Comparison of ENCODE assay signal across 1 cellular context in the genomic region with DNA sequence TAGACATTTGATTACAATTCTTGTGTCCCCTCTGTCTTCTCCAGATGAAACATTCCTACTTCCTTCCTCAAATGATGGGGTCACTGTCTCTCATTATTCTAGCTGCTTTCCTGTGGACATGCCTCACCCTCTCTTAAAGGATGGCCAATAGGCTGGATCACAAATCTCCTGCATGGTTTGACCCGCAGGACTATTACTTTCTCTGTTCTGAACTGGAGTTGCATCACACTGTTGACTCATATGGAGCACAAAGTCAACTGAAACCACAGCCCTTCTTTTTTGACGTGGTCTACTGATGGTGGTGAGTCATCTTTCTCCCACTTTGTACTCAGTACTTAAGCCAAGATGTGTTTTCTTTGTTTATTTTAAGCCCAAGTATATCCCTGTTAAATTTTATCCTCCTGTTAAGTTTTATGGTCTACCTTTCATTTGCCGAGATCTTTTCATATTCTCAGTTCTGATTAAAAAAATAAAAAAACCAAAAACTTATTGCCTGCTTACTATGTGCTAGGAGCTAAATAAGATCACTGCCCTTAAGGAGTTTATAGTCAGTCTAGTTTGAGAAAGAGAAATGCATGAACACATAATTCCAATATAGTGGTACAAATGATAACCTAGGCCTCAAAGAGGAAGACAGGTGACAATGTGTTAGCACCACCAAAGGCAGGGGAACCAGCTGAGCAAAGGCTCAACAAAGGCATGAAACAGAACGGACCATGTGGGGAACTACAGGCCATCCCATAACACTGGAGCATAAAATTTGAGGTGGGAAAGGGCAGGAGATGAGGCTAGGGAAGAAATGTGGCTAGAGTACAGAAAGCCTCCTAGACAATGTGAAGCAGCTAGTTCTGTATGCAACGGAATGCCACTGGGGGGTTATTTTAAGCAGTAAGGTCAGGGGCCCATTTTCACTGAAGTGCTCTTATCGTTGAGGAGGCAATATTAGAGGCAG.
TF ChIP-seq lines count a peak whose summit lies in the region.

No MANE protein-coding gene starts in this region.

TF ChIP-seq in K562, 482 proteins besides CTCF, POLR2A, EP300 and RAD21 (continued from another document and continues in another):
- no peak for TF ChIP-seq TCF7 (IDR thresholded peaks at IDR 0.05; ENCODE audit: borderline replicate concordance)
- peak; percentile 44 for TF ChIP-seq ZBTB17 (CRISPR knock-in tag; IDR thresholded peaks at IDR 0.05)
- TF ChIP-seq RBM25 (IDR thresholded peaks at IDR 0.05; ENCODE audit: low read depth, low read length, severe bottlenecking): no peak
- TF ChIP-seq CXXC5 (CRISPR knock-in tag; IDR thresholded peaks at IDR 0.05): peak; percentile 82
- no peak for TF ChIP-seq CGGBP1 (CRISPR knock-in tag; IDR thresholded peaks at IDR 0.05)
- peak; percentile 43; the same call in 1 of the 2 replicates for TF ChIP-seq TCFL5 (CRISPR knock-in tag; conservative IDR thresholded peaks at IDR 0.05)
- TF ChIP-seq ETS2 (tag; IDR thresholded peaks at IDR 0.05; ENCODE audit: borderline replicate concordance, poor library complexity, severe bottlenecking): no peak
- TF ChIP-seq, protein P1, sequence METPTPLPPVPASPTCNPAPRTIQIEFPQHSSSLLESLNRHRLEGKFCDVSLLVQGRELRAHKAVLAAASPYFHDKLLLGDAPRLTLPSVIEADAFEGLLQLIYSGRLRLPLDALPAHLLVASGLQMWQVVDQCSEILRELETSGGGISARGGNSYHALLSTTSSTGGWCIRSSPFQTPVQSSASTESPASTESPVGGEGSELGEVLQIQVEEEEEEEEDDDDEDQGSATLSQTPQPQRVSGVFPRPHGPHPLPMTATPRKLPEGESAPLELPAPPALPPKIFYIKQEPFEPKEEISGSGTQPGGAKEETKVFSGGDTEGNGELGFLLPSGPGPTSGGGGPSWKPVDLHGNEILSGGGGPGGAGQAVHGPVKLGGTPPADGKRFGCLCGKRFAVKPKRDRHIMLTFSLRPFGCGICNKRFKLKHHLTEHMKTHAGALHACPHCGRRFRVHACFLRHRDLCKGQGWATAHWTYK (CRISPR knock-in tag; IDR thresholded peaks at IDR 0.05): peak; percentile 52
- no peak for TF ChIP-seq KHSRP (IDR thresholded peaks at IDR 0.05)
- TF ChIP-seq, protein P2, sequence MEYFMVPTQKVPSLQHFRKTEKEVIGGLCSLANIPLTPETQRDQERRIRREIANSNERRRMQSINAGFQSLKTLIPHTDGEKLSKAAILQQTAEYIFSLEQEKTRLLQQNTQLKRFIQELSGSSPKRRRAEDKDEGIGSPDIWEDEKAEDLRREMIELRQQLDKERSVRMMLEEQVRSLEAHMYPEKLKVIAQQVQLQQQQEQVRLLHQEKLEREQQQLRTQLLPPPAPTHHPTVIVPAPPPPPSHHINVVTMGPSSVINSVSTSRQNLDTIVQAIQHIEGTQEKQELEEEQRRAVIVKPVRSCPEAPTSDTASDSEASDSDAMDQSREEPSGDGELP (CRISPR knock-in tag; IDR thresholded peaks at IDR 0.05; ENCODE audit: borderline replicate concordance): no peak; the same call in 1 of the 2 replicates
- peak; percentile 60 for TF ChIP-seq PYGO2 (tag; IDR thresholded peaks at IDR 0.05)
- no peak for TF ChIP-seq SMARCB1 (IDR thresholded peaks at IDR 0.05; ENCODE audit: insufficient read length, low read depth)
- peak in 1 of 2 experiments; percentile 90; a peak in 3 of 4 replicates for TF ChIP-seq ARNT (IDR thresholded peaks at IDR 0.05)
- no peak for TF ChIP-seq ARID4B (CRISPR knock-in tag; IDR thresholded peaks at IDR 0.05)
- no peak for TF ChIP-seq CHD2 (IDR thresholded peaks at IDR 0.05; ENCODE audit: low read depth, low read length)
- TF ChIP-seq JUN (IDR thresholded peaks at IDR 0.05; ENCODE audit: borderline replicate concordance, low read depth, low read length): peak; percentile 100
- TF ChIP-seq JUN (CRISPR knock-in tag; IDR thresholded peaks at IDR 0.05; ENCODE audit: borderline replicate concordance): peak; percentile 95
- peak in 1 of 2 experiments; percentile 85; a peak in 2 of 3 replicates for TF ChIP-seq CBX3 (IDR thresholded peaks at IDR 0.05; ENCODE audit: borderline replicate concordance in 1 of 2, low read length in 2 of 2)
- TF ChIP-seq ZSCAN29 (IDR thresholded peaks at IDR 0.05): no peak
- TF ChIP-seq OTX1 (CRISPR knock-in tag; IDR thresholded peaks at IDR 0.05): no peak
- TF ChIP-seq, protein P3, sequence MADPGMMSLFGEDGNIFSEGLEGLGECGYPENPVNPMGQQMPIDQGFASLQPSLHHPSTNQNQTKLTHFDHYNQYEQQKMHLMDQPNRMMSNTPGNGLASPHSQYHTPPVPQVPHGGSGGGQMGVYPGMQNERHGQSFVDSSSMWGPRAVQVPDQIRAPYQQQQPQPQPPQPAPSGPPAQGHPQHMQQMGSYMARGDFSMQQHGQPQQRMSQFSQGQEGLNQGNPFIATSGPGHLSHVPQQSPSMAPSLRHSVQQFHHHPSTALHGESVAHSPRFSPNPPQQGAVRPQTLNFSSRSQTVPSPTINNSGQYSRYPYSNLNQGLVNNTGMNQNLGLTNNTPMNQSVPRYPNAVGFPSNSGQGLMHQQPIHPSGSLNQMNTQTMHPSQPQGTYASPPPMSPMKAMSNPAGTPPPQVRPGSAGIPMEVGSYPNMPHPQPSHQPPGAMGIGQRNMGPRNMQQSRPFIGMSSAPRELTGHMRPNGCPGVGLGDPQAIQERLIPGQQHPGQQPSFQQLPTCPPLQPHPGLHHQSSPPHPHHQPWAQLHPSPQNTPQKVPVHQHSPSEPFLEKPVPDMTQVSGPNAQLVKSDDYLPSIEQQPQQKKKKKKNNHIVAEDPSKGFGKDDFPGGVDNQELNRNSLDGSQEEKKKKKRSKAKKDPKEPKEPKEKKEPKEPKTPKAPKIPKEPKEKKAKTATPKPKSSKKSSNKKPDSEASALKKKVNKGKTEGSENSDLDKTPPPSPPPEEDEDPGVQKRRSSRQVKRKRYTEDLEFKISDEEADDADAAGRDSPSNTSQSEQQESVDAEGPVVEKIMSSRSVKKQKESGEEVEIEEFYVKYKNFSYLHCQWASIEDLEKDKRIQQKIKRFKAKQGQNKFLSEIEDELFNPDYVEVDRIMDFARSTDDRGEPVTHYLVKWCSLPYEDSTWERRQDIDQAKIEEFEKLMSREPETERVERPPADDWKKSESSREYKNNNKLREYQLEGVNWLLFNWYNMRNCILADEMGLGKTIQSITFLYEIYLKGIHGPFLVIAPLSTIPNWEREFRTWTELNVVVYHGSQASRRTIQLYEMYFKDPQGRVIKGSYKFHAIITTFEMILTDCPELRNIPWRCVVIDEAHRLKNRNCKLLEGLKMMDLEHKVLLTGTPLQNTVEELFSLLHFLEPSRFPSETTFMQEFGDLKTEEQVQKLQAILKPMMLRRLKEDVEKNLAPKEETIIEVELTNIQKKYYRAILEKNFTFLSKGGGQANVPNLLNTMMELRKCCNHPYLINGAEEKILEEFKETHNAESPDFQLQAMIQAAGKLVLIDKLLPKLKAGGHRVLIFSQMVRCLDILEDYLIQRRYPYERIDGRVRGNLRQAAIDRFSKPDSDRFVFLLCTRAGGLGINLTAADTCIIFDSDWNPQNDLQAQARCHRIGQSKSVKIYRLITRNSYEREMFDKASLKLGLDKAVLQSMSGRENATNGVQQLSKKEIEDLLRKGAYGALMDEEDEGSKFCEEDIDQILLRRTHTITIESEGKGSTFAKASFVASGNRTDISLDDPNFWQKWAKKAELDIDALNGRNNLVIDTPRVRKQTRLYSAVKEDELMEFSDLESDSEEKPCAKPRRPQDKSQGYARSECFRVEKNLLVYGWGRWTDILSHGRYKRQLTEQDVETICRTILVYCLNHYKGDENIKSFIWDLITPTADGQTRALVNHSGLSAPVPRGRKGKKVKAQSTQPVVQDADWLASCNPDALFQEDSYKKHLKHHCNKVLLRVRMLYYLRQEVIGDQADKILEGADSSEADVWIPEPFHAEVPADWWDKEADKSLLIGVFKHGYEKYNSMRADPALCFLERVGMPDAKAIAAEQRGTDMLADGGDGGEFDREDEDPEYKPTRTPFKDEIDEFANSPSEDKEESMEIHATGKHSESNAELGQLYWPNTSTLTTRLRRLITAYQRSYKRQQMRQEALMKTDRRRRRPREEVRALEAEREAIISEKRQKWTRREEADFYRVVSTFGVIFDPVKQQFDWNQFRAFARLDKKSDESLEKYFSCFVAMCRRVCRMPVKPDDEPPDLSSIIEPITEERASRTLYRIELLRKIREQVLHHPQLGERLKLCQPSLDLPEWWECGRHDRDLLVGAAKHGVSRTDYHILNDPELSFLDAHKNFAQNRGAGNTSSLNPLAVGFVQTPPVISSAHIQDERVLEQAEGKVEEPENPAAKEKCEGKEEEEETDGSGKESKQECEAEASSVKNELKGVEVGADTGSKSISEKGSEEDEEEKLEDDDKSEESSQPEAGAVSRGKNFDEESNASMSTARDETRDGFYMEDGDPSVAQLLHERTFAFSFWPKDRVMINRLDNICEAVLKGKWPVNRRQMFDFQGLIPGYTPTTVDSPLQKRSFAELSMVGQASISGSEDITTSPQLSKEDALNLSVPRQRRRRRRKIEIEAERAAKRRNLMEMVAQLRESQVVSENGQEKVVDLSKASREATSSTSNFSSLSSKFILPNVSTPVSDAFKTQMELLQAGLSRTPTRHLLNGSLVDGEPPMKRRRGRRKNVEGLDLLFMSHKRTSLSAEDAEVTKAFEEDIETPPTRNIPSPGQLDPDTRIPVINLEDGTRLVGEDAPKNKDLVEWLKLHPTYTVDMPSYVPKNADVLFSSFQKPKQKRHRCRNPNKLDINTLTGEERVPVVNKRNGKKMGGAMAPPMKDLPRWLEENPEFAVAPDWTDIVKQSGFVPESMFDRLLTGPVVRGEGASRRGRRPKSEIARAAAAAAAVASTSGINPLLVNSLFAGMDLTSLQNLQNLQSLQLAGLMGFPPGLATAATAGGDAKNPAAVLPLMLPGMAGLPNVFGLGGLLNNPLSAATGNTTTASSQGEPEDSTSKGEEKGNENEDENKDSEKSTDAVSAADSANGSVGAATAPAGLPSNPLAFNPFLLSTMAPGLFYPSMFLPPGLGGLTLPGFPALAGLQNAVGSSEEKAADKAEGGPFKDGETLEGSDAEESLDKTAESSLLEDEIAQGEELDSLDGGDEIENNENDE (IDR thresholded peaks at IDR 0.05; ENCODE audit: low read depth, low read length): no peak
- TF ChIP-seq, protein P4, sequence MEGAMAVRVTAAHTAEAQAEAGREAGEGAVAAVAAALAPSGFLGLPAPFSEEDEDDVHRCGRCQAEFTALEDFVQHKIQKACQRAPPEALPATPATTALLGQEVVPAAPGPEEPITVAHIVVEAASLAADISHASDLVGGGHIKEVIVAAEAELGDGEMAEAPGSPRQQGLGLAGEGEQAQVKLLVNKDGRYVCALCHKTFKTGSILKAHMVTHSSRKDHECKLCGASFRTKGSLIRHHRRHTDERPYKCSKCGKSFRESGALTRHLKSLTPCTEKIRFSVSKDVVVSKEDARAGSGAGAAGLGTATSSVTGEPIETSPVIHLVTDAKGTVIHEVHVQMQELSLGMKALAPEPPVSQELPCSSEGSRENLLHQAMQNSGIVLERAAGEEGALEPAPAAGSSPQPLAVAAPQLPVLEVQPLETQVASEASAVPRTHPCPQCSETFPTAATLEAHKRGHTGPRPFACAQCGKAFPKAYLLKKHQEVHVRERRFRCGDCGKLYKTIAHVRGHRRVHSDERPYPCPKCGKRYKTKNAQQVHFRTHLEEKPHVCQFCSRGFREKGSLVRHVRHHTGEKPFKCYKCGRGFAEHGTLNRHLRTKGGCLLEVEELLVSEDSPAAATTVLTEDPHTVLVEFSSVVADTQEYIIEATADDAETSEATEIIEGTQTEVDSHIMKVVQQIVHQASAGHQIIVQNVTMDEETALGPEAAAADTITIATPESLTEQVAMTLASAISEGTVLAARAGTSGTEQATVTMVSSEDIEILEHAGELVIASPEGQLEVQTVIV (CRISPR knock-in tag; IDR thresholded peaks at IDR 0.05; ENCODE audit: borderline replicate concordance): no peak
- peak; percentile 80; the same call in 1 of the 2 replicates for TF ChIP-seq DDX20 (tag; IDR thresholded peaks at IDR 0.05; ENCODE audit: low read depth)
- TF ChIP-seq ZNF124 (CRISPR knock-in tag; IDR thresholded peaks at IDR 0.05): no peak
- no peak for TF ChIP-seq MED1 (CRISPR knock-in tag; IDR thresholded peaks at IDR 0.05; ENCODE audit: borderline replicate concordance)
- TF ChIP-seq RAD51 (IDR thresholded peaks at IDR 0.05; ENCODE audit: borderline replicate concordance, low read depth): no peak
- no peak for TF ChIP-seq RBM17 (IDR thresholded peaks at IDR 0.05; ENCODE audit: borderline replicate concordance, low read depth, low read length)
- no peak for TF ChIP-seq ZNF764 (CRISPR knock-in tag; IDR thresholded peaks at IDR 0.05; ENCODE audit: low read depth)
- TF ChIP-seq BRF2 (IDR thresholded peaks at IDR 0.05; ENCODE audit: borderline replicate concordance, insufficient read depth, insufficient read length): no peak
- no peak for TF ChIP-seq ZNF212 (CRISPR knock-in tag; IDR thresholded peaks at IDR 0.05)
